1 cellular context compared by ENCODE assay signal in genomic region chr6:107539409-107539808, GRCh38.
TF ChIP-seq lines count a peak whose summit lies in the region.

No MANE protein-coding gene starts in this region.

TF ChIP-seq in HepG2, 621 proteins besides CTCF, POLR2A, EP300 and RAD21 (continued from another document and continues in another):
- TF ChIP-seq ZNF609 (CRISPR knock-in tag; IDR thresholded peaks at IDR 0.05; ENCODE audit: borderline replicate concordance) (peak; percentile 92), ZNF598 (CRISPR knock-in tag; IDR thresholded peaks at IDR 0.05; ENCODE audit: borderline replicate concordance) (no peak), ZBTB40 (IDR thresholded peaks at IDR 0.05) (no peak), ZBTB40 (CRISPR knock-in tag; IDR thresholded peaks at IDR 0.05) (no peak), KDM3A (CRISPR knock-in tag; IDR thresholded peaks at IDR 0.05; ENCODE audit: low read depth) (peak; percentile 84; the same call in 1 of the 2 replicates), HNRNPUL1 (IDR thresholded peaks at IDR 0.05; ENCODE audit: low read depth, low read length) (no peak), CREB1 (IDR thresholded peaks at IDR 0.05) (no peak), CREB1 (CRISPR knock-in tag; IDR thresholded peaks at IDR 0.05) (peak; percentile 75), ZNF326 (CRISPR knock-in tag; IDR thresholded peaks at IDR 0.05; ENCODE audit: borderline replicate concordance) (no peak), ISX (CRISPR knock-in tag; conservative IDR thresholded peaks at IDR 0.05) (no peak), GMEB1 (CRISPR knock-in tag; IDR thresholded peaks at IDR 0.05; ENCODE audit: borderline replicate concordance) (0 out of 2 replicates have a peak, but pooled peaks have one; percentile 15), TRIM24 (CRISPR knock-in tag; IDR thresholded peaks at IDR 0.05) (no peak), DBP (CRISPR knock-in tag; IDR thresholded peaks at IDR 0.05; ENCODE audit: not compliant biosample characterization) (no peak), KLF9 (CRISPR knock-in tag; IDR thresholded peaks at IDR 0.05; ENCODE audit: low read depth) (0 out of 2 replicates have a peak, but pooled peaks have one; percentile 40), ZMYM4 (CRISPR knock-in tag; IDR thresholded peaks at IDR 0.05) (peak; percentile 81), ZNF766 (CRISPR knock-in tag; IDR thresholded peaks at IDR 0.05; ENCODE audit: borderline replicate concordance) (no peak), MXI1 (IDR thresholded peaks at IDR 0.05; ENCODE audit: borderline replicate concordance, low read depth, low read length) (peak; percentile 57; the same call in 1 of the 3 replicates), MLXIP (CRISPR knock-in tag; IDR thresholded peaks at IDR 0.05; ENCODE audit: borderline replicate concordance) (peak; percentile 53; the same call in 1 of the 2 replicates), MNT (IDR thresholded peaks at IDR 0.05) (peak; percentile 21; the same call in 1 of the 2 replicates), ZHX2 (IDR thresholded peaks at IDR 0.05; ENCODE audit: low read depth) (no peak), ZHX2 (CRISPR knock-in tag; IDR thresholded peaks at IDR 0.05; ENCODE audit: borderline replicate concordance) (peak; percentile 51; the same call in 1 of the 2 replicates)
